ENCODE assay signal across 28 cellular contexts in genomic region chr2:83994767-83995166, GRCh38.
"Had no signal": no experiment of that assay in that cellular context is flagged by ENCODE, and none has a peak within 500 bp of the region (broad histone marks: within the 10 kb centered on the region; RNA-seq: fewer than 3 reads in every experiment).

No MANE protein-coding gene starts in this region.

- H3K4me3 ChIP-seq: colonic mucosa, coronary artery, dorsolateral prefrontal cortex, esophagus muscularis mucosa, esophagus squamous epithelium, gastrocnemius medialis, gastroesophageal sphincter, heart left ventricle, heart right ventricle had no signal

- H3K4me1 ChIP-seq: colonic mucosa, esophagus muscularis mucosa, esophagus squamous epithelium, foreskin keratinocyte, gastrocnemius medialis, gastroesophageal sphincter, heart left ventricle, heart right ventricle had no signal

- H3K27ac ChIP-seq: colonic mucosa, coronary artery, dorsolateral prefrontal cortex, epithelial cell of prostate, esophagus muscularis mucosa, esophagus squamous epithelium, foreskin keratinocyte, gastrocnemius medialis, gastroesophageal sphincter, heart left ventricle, heart right ventricle had no signal

- H3K27me3 ChIP-seq: colonic mucosa, esophagus muscularis mucosa, esophagus squamous epithelium, foreskin keratinocyte, gastrocnemius medialis, gastroesophageal sphincter, heart left ventricle, heart right ventricle had no signal

- H3K27ac Mint-ChIP-seq: dendritic cell treated with granulocyte-macrophage colony-stimulating factor and Interleukin-4, amounts not matched to agents 40 ng/mL and 50 ng/mL, for 4 days; effector memory CD8-positive, alpha-beta T cell; endodermal cell had no signal

- H3K36me3 ChIP-seq: colonic mucosa, esophagus muscularis mucosa, esophagus squamous epithelium, gastrocnemius medialis, gastroesophageal sphincter, heart left ventricle, heart right ventricle had no signal

- H3K27me3 Mint-ChIP-seq: dendritic cell treated with granulocyte-macrophage colony-stimulating factor and Interleukin-4, amounts not matched to agents 40 ng/mL and 50 ng/mL, for 4 days; effector memory CD8-positive, alpha-beta T cell had no signal

- H3K4me3 Mint-ChIP-seq: dendritic cell treated with granulocyte-macrophage colony-stimulating factor and Interleukin-4, amounts not matched to agents 40 ng/mL and 50 ng/mL, for 4 days; effector memory CD8-positive, alpha-beta T cell; endodermal cell had no signal

- ATAC-seq: effector memory CD8-positive, alpha-beta T cell; esophagus mucosa; foreskin keratinocyte; gastrocnemius medialis; gastroesophageal sphincter; heart left ventricle; heart right ventricle had no signal

- DNase-seq: colonic mucosa; cortex of kidney; dermis blood vessel endothelial cell; dorsolateral prefrontal cortex; effector CD4-positive, alpha-beta T cell; effector CD8-positive, alpha-beta T cell; effector memory CD4-positive, alpha-beta T cell; effector memory CD8-positive, alpha-beta T cell; endodermal cell; erythroblast; esophagus squamous epithelium; foreskin fibroblast; foreskin keratinocyte; foreskin melanocyte; gastrocnemius medialis; head of caudate nucleus; heart left ventricle; heart right ventricle had no signal

- FAIRE-seq: colon, endometrium, endothelial cell of umbilical vein, frontal cortex had no signal

- H3K9me3 ChIP-seq: colonic mucosa, esophagus squamous epithelium, gastrocnemius medialis had no signal

- H3K9me3 Mint-ChIP-seq: effector memory CD8-positive, alpha-beta T cell; endodermal cell had no signal
